12 cellular contexts compared by ENCODE assay signal in genomic region chr1:203701606-203702005, GRCh38.
A peak's percentile ranks its signal among the peaks of the same experiment; 100 is the strongest.
DNase-seq lines count a peak whose midpoint lies in the region; ATAC-seq, FAIRE-seq and TF ChIP-seq lines count a peak whose summit lies in the region.
"Had no signal": no experiment of that assay in that cellular context is flagged by ENCODE, and none has a peak within 500 bp of the region (broad histone marks: within the 10 kb centered on the region; RNA-seq: fewer than 3 reads in every experiment).

No MANE protein-coding gene starts in this region.

- H3K4me1 ChIP-seq in PC-3 (ENCODE audit: insufficient read depth, low read length) (no peaks in the 10 kb centered on the region), esophagus muscularis mucosa (peaks cover 5 to 73% (median 52%) of the 10 kb centered on the region in 4 donors), rectal smooth muscle tissue (ENCODE audit: control insufficient read depth, insufficient read depth, low read length) (peaks cover 48% of the 10 kb centered on the region), spleen (peaks cover 0 to 17% (median 0%) of the 10 kb centered on the region in 6 donors)
- H3K4me1 ChIP-seq: right lobe of liver had no signal

- no peak for TF ChIP-seq CTCF in CD4-positive, alpha-beta T cell (IDR thresholded peaks at IDR 0.05)
- TF ChIP-seq CTCF in PC-3 (conservative IDR thresholded peaks at IDR 0.05; ENCODE audit: low read depth, low read length) (no peak), esophagus muscularis mucosa (IDR thresholded peaks at IDR 0.05) (no peak), spleen (IDR thresholded peaks at IDR 0.05 in 8 of 11, conservative IDR thresholded peaks at IDR 0.05 in 3 of 11) (no peak)

- H3K9me3 Mint-ChIP-seq in CD4-positive, alpha-beta T cell: no peaks in the 10 kb centered on the region
- H3K9me3 Mint-ChIP-seq: activated naive CD8-positive, alpha-beta T cell treated with anti-CD3 and anti-CD28 coated beads, Interleukin-2, amount 10 ng/mL, durations not matched to agents 7 days and 5 days had no signal

- H3K9me3 ChIP-seq in CD4-positive, alpha-beta T cell (ENCODE audit: control insufficient read depth, low read length): no peaks in the 10 kb centered on the region
- H3K9me3 ChIP-seq in PC-3 (ENCODE audit: low read length) (no peaks in the 10 kb centered on the region), esophagus muscularis mucosa (no peaks in the 10 kb centered on the region), spleen (no peaks in the 10 kb centered on the region)
- H3K9me3 ChIP-seq: right lobe of liver had no signal

- TF ChIP-seq POLR2A in esophagus muscularis mucosa (IDR thresholded peaks at IDR 0.05; ENCODE audit: low read depth) (no peak), GM12892 (IDR thresholded peaks at IDR 0.05; ENCODE audit: low read depth, low read length) (no peak), spleen (IDR thresholded peaks at IDR 0.05) (no peak)

- CTCF ChIA-PET in CD4-positive, alpha-beta T cell (lab: Charles Lee): interaction anchor here (0.8 to 6.7 kb wide), 11 partner anchors 13 to 434 kb away, joined by 3 to 86 read pairs (median 6); partner anchors contain the start of gene ATP2B4
- CTCF ChIA-PET in PC-3 (lab: Charles Lee): interaction anchor here (0.5 to 2.9 kb wide), 7 partner anchors 11 to 362 kb away, joined by 3 to 22 read pairs (median 5); partner anchors contain the start of gene ATP2B4

- H3K9ac ChIP-seq in PC-3 (ENCODE audit: low read length) (no peak overlapping the region), rectal smooth muscle tissue (ENCODE audit: low read length) (no peak overlapping the region)

- no peak overlapping the region for H3K4me2 ChIP-seq in PC-3 (ENCODE audit: low read length)
- H3K4me2 ChIP-seq: hepatocyte had no signal

- no peaks in the 10 kb centered on the region for H3K79me2 ChIP-seq in PC-3 (ENCODE audit: low read length)

- intact Hi-C loops in CD4-positive, alpha-beta T cell (cut with DNase I, micrococcal nuclease): loop anchor here (1.0 to 5.0 kb wide), 10 partner anchors 27 to 434 kb away; no protein-coding TSS in a partner anchor
- intact Hi-C loops in PC-3 (cut with micrococcal nuclease) (loop anchor here (1.0 kb wide), 3 partner anchors 76 to 361 kb away; no protein-coding TSS in a partner anchor), esophagus muscularis mucosa (cut with DNase I) (loop anchor here (1.0 to 10.0 kb wide), 3 partner anchors 75 to 357 kb away; partner anchors contain the start of gene ATP2B4), spleen (cut with DNase I; ENCODE audit: low total_unique reads) (loop anchor here (2.0 to 10.0 kb wide), 3 partner anchors 77 to 357 kb away; partner anchors contain the start of gene ATP2B4)

- peaks cover 19% of the 10 kb centered on the region for H3K4me1 Mint-ChIP-seq in CD4-positive, alpha-beta T cell (ENCODE audit: low read depth)

- no peak for FAIRE-seq in GM12892 (lab: Jason Lieb, UNC)

- no peak overlapping the region for H3K4me3 Mint-ChIP-seq in CD4-positive, alpha-beta T cell
- H3K4me3 Mint-ChIP-seq: activated naive CD8-positive, alpha-beta T cell treated with anti-CD3 and anti-CD28 coated beads, Interleukin-2, amount 10 ng/mL, durations not matched to agents 7 days and 5 days had no signal

- peak overlapping the region; percentile 21 for H3K27ac ChIP-seq in CD4-positive, alpha-beta T cell (ENCODE audit: low read depth, low read length)
- H3K27ac ChIP-seq in PC-3 (ENCODE audit: low read length) (no peak overlapping the region), esophagus muscularis mucosa (replicated peaks in 1 of 4) (peak overlapping the region; percentile 63 to 91 (median 86)), rectal smooth muscle tissue (ENCODE audit: low read depth, low read length) (peak overlapping the region; percentile 85), spleen (peak overlapping the region in 1 of 8 donors; percentile 19)
- H3K27ac ChIP-seq: hepatocyte, right lobe of liver had no signal

- H3K4me3 ChIP-seq in PC-3 (ENCODE audit: low read length) (no peak overlapping the region), esophagus muscularis mucosa (no peak overlapping the region), rectal smooth muscle tissue (ENCODE audit: low read length) (no peak overlapping the region), spleen (no peak overlapping the region)
- H3K4me3 ChIP-seq: hepatocyte, right lobe of liver had no signal

- H4K20me1 ChIP-seq in PC-3 (ENCODE audit: low read length): no peaks in the 10 kb centered on the region

- H2AFZ ChIP-seq in PC-3 (ENCODE audit: low read length): no peak overlapping the region
- H2AFZ ChIP-seq: hepatocyte had no signal

- H3K9me2 ChIP-seq in PC-3 (replicated peaks; ENCODE audit: low read length): no peaks in the 10 kb centered on the region

- 43% methylated on average over 4 of the region's 4 CpGs for WGBS in esophagus muscularis mucosa
- 49 to 75% (median 56%) methylated on average over 4 of the region's 4 CpGs for WGBS in spleen, 5 donors

- H3K36me3 Mint-ChIP-seq in CD4-positive, alpha-beta T cell (ENCODE audit: low read depth): peaks cover 87% of the 10 kb centered on the region

- BruUV-seq in PC-3 (replicated peaks; lab: Mats Ljungman, UMichigan): TSS peak; percentile 15

- no peaks in the 10 kb centered on the region for H3K27me3 Mint-ChIP-seq in CD4-positive, alpha-beta T cell
- H3K27me3 Mint-ChIP-seq: activated naive CD8-positive, alpha-beta T cell treated with anti-CD3 and anti-CD28 coated beads, Interleukin-2, amount 10 ng/mL, durations not matched to agents 7 days and 5 days had no signal

- no peaks in the 10 kb centered on the region for H3K27me3 ChIP-seq in CD4-positive, alpha-beta T cell (ENCODE audit: control insufficient read depth, insufficient read depth, low read length)
- H3K27me3 ChIP-seq in PC-3 (ENCODE audit: low read length) (no peaks in the 10 kb centered on the region), esophagus muscularis mucosa (no peaks in the 10 kb centered on the region), rectal smooth muscle tissue (ENCODE audit: control insufficient read depth, insufficient read depth, low read length) (no peaks in the 10 kb centered on the region), spleen (replicated peaks in 1 of 7) (no peaks in the 10 kb centered on the region)
- H3K27me3 ChIP-seq: hepatocyte, right lobe of liver had no signal

- no peak for TF ChIP-seq EP300 in esophagus muscularis mucosa (IDR thresholded peaks at IDR 0.05)

- H3K36me3 ChIP-seq in PC-3 (ENCODE audit: low read depth, low read length) (peaks cover 12% of the 10 kb centered on the region; the same call in 1 of the 2 replicates), esophagus muscularis mucosa (peaks cover 28 to 91% (median 80%) of the 10 kb centered on the region in 4 donors), rectal smooth muscle tissue (ENCODE audit: control insufficient read depth, insufficient read depth, low read length) (peaks cover 19% of the 10 kb centered on the region), spleen (peaks cover 0 to 91% (median 48%) of the 10 kb centered on the region in 6 donors)

- POLR2A ChIA-PET in CD4-positive, alpha-beta T cell (lab: Charles Lee): interaction anchor here (0.8 to 5.2 kb wide), 8 partner anchors 9 to 75 kb away, joined by 3 to 44 read pairs (median 6); partner anchors contain the start of genes ATP2B4 and LAX1
- POLR2A ChIA-PET in PC-3 (lab: Charles Lee; ENCODE audit: unreplicated experiment): no interaction called here

- no peaks in the 10 kb centered on the region for H3F3A ChIP-seq in PC-3 (ENCODE audit: low read length, unreplicated experiment)

- DNase-seq in CD4-positive, alpha-beta T cell: no peak
- DNase-seq in PC-3 (peak; percentile 22), esophagus muscularis mucosa (ENCODE audit: extremely low spot score) (no peak), GM12892 (ENCODE audit: insufficient read length) (no peak), spleen (no peak), nucleus accumbens (lab: John Stamatoyannopoulos, UW) (no peak), NCI-H1092 (lab: John Stamatoyannopoulos, UW) (no peak)
- DNase-seq: GF-D8, right lobe of liver had no signal

- no peak for ATAC-seq in CD4-positive, alpha-beta T cell (ENCODE audit: poor library complexity)
- ATAC-seq in PC-3: peak; percentile 46

- peak overlapping the region; percentile 24 for H3K27ac Mint-ChIP-seq in CD4-positive, alpha-beta T cell
